In genomic region chr4:6546681-6547447, GRCh38 we compare ENCODE assay signal across 8 cellular contexts. TPM values are rescaled to one million over a fixed set of nuclear protein-coding genes. Genes with fewer than 3 reads are reported as not detected.
DNase-seq lines count a peak whose midpoint lies in the region; ATAC-seq, FAIRE-seq and TF ChIP-seq lines count a peak whose summit lies in the region.

No MANE protein-coding gene starts in this region.

- H3K4me3 ChIP-seq in AG04450 (ENCODE audit: low read depth, low read length) (no peak overlapping the region), WI38 (ENCODE audit: low read depth, low read length) (no peak overlapping the region), HepG2 (replicated peaks in 1 of 3; ENCODE audit: insufficient read depth in 1 of 3, low read depth in 2 of 3, low read length in 3 of 3) (no peak overlapping the region)

- TF ChIP-seq RAD21 in HepG2 (CRISPR knock-in tag; IDR thresholded peaks at IDR 0.05): peak; percentile 67

- TF ChIP-seq EP300 in HepG2 (IDR thresholded peaks at IDR 0.05; ENCODE audit: low read depth in 2 of 2, low read length in 2 of 2) (no peak), HepG2 (CRISPR knock-in tag; IDR thresholded peaks at IDR 0.05; ENCODE audit: borderline replicate concordance) (no peak; the same call in 1 of the 2 replicates)

- H3K4me1 ChIP-seq in HepG2 (ENCODE audit: insufficient read depth, low read length): no peaks in the 10 kb centered on the region

- no peaks in the 10 kb centered on the region; the same call in none of the 2 replicates for H3K9me3 ChIP-seq in AG04450 (ENCODE audit: control insufficient read depth, insufficient read depth, low read length)
- H3K9me3 ChIP-seq in HepG2 (ENCODE audit: low read length): peaks cover 5% of the 10 kb centered on the region; the same call in 1 of the 2 replicates

- peaks cover 98% of the 10 kb centered on the region for H3K27me3 Mint-ChIP-seq in central memory CD8-positive, alpha-beta T cell

- in situ Hi-C loops in HepG2 (cut with HindIII; ENCODE audit: extremely low pct_ligation_motif_present, low pct_unique_long_range_greater_than_20kb): loop anchor here (10.0 kb wide), 1 partner anchor 212 kb away; no protein-coding TSS in a partner anchor

- no peak overlapping the region for H3K27ac ChIP-seq in AG04450 (ENCODE audit: low read depth, low read length)
- no peak overlapping the region for H3K27ac ChIP-seq in HepG2 (ENCODE audit: extremely low read length, insufficient read depth, low read length)

- H3K4me1 Mint-ChIP-seq in central memory CD8-positive, alpha-beta T cell: peaks cover 8% of the 10 kb centered on the region

- H3K27ac Mint-ChIP-seq in central memory CD8-positive, alpha-beta T cell (ENCODE audit: low read depth): peak overlapping the region; percentile 26

- no peak for TF ChIP-seq POLR2A in HepG2 (IDR thresholded peaks at IDR 0.05; ENCODE audit: insufficient read depth in 1 of 2, low read depth in 2 of 2, low read length in 2 of 2)

- H3K4me3 Mint-ChIP-seq in central memory CD8-positive, alpha-beta T cell: no peak overlapping the region

- H3K9me3 Mint-ChIP-seq in central memory CD8-positive, alpha-beta T cell: peaks cover 4% of the 10 kb centered on the region

- H3K27me3 ChIP-seq in AG04450 (ENCODE audit: control insufficient read depth, insufficient read depth, low read length) (peaks cover 3% of the 10 kb centered on the region), HepG2 (ENCODE audit: control insufficient read depth in 1 of 2, insufficient read depth in 2 of 2, low read length in 2 of 2) (peaks cover 0 to 19% of the 10 kb centered on the region in 2 experiments; a peak in 3 of 5 replicates)

- ATAC-seq in GM18502 (IDR thresholded peaks at IDR 0.05; ENCODE audit: poor library complexity, unreplicated experiment) (peak; percentile 53), HepG2 (peak; percentile 77), GM19035 (IDR thresholded peaks at IDR 0.05; ENCODE audit: unreplicated experiment) (no peak)
- ATAC-seq in central memory CD8-positive, alpha-beta T cell (replicated peaks; ENCODE audit: extremely low read depth, poor library complexity, severe bottlenecking): peak; percentile 32

- POLR2A ChIA-PET in AG04450 (lab: Yijun Ruan, JAX) (no interaction called here), HepG2 (lab: Yijun Ruan, JAX) (no interaction called here)

- DNase-seq in AG04450 (ENCODE audit: low read depth, low spot score) (peak; percentile 33), NCI-H187 treated with DMSO at 0.1 percent for 48 hours (lab: John Stamatoyannopoulos, UW) (peak; percentile 33), HepG2 (ENCODE audit: low spot score) (peak; percentile 59)
- DNase-seq in central memory CD8-positive, alpha-beta T cell (ENCODE audit: low spot score in 2 of 2): peak; percentile 27 to 35
- DNase-seq in stimulated activated CD8-positive, alpha-beta memory T cell treated with anti-CD3 and anti-CD28 coated beads, Interleukin-15, amount 100 ng/mL, for 1 hour (ENCODE audit: low read depth): peak; percentile 13

- CTCF ChIA-PET in AG04450 (lab: Charles Lee): interaction anchor here (0.7 to 4.3 kb wide), 18 partner anchors 13 to 302 kb away, joined by 3 to 49 read pairs (median 4); partner anchors contain the start of gene MAN2B2
- CTCF ChIA-PET in HepG2 (lab: Yijun Ruan, JAX; ENCODE audit: low intra/inter-chr PET ratio, low total read pairs): interaction anchor here (1.0 to 1.4 kb wide), 2 partner anchors 153 to 203 kb away, joined by 3 to 5 read pairs; no protein-coding TSS in a partner anchor

- no peak overlapping the region for H3K9ac ChIP-seq in HepG2 (ENCODE audit: insufficient read depth, low read depth, low read length)

- FAIRE-seq in HepG2 (lab: Jason Lieb, UNC): peak; percentile 49

- peaks cover 5% of the 10 kb centered on the region for H3K36me3 Mint-ChIP-seq in central memory CD8-positive, alpha-beta T cell (ENCODE audit: insufficient read depth)

- no peak overlapping the region for H2AFZ ChIP-seq in HepG2 (ENCODE audit: low read length)

- no peaks in the 10 kb centered on the region for H3K79me2 ChIP-seq in HepG2 (ENCODE audit: insufficient read depth, low read length)

- no peak overlapping the region for H3K4me2 ChIP-seq in HepG2 (ENCODE audit: low read depth, low read length)

- intact Hi-C loops in HepG2 (cut with micrococcal nuclease; ENCODE audit: unreplicated experiment): loop anchor here (5.0 to 10.0 kb wide), 3 partner anchors 75 to 292 kb away; partner anchors contain the start of gene PPP2R2C

- H4K20me1 ChIP-seq in HepG2 (ENCODE audit: insufficient read depth, low read length): 0 out of 2 replicates have a peak, but pooled peaks cover 3% of the 10 kb centered on the region

- TF ChIP-seq CTCF in AG04450 (IDR thresholded peaks at IDR 0.05; ENCODE audit: low read depth, low read length) (peak; percentile 94), WI38 (IDR thresholded peaks at IDR 0.05; ENCODE audit: low read depth, low read length) (peak; percentile 91), HepG2 (CRISPR knock-in tag; IDR thresholded peaks at IDR 0.05) (peak; percentile 90)

- BruUV-seq in HepG2 (replicated peaks; lab: Mats Ljungman, UMichigan): no TSS peak

- H3K36me3 ChIP-seq in HepG2 (replicated peaks in 1 of 2; ENCODE audit: control insufficient read depth in 1 of 2, insufficient read depth in 2 of 2, low read length in 2 of 2): no peaks in the 10 kb centered on the region

- WGBS in HepG2 (ENCODE audit: low lambda C conversion rate): 8% methylated on average over 19 of the region's 19 CpGs

TF ChIP-seq in HepG2, 621 proteins besides CTCF, POLR2A, EP300 and RAD21 (continues in another document):
- peak; percentile 70; the same call in 1 of the 2 replicates for TF ChIP-seq HMG20B (CRISPR knock-in tag; conservative IDR thresholded peaks at IDR 0.05)
- peak; percentile 42; the same call in 1 of the 2 replicates for TF ChIP-seq ZNF281 (CRISPR knock-in tag; IDR thresholded peaks at IDR 0.05; ENCODE audit: borderline replicate concordance)
- no peak for TF ChIP-seq SKI (IDR thresholded peaks at IDR 0.05; ENCODE audit: partially characterized antibody)
- no peak; the same call in 1 of the 2 replicates for TF ChIP-seq HMG20A (CRISPR knock-in tag; IDR thresholded peaks at IDR 0.05; ENCODE audit: borderline replicate concordance)

RNA-seq across cellular contexts. Expression of gene MAN2B2, which starts 28.1 kb away (rescaled TPM):
- polyA plus RNA-seq in AG04450 (2011; rRNA removed) (22.8 and 28.1 TPM in 2 replicates), HepG2 (2011; rRNA removed) (4.8 and 6.4 TPM in 2 replicates)
- polyA minus RNA-seq in AG04450 (2011; rRNA and poly(A)+ RNA removed): 20.2 and 26.4 TPM in 2 replicates
- total RNA-seq in HepG2 (2016; rRNA removed; fragmentation: Illumina TruSeq; extraction: Trizol): 2.8 and 5.4 TPM in 2 replicates
- total RNA-seq in HepG2 (2016; cell fraction: cytosol; rRNA removed; fragmentation: Illumina TruSeq; extraction: Trizol; ENCODE audit: low read depth): 0.62 and 0.71 TPM in 2 replicates
- 2.0 and 5.4 TPM in 2 replicates for total RNA-seq in HepG2 (2016; cell fraction: insoluble cytoplasmic fraction; rRNA removed; fragmentation: Illumina TruSeq; extraction: Trizol)
- 1.1 and 1.2 TPM in 2 replicates for total RNA-seq in HepG2 (2016; cell fraction: membrane; rRNA removed; fragmentation: Illumina TruSeq; extraction: Trizol)
- total RNA-seq in HepG2 (2016; cell fraction: nucleus; rRNA removed; fragmentation: Illumina TruSeq; extraction: Trizol): 6.3 and 8.0 TPM in 2 replicates
- 4.7 and 6.1 TPM in 2 replicates for polyA plus RNA-seq in HepG2 (2011; cell fraction: cytosol; rRNA removed)
- polyA plus RNA-seq in HepG2 (2011; cell fraction: nucleus; rRNA removed): 14.1 and 16.0 TPM in 2 replicates
- 4.4 and 4.5 TPM in 2 replicates for polyA plus RNA-seq in HepG2 (2012)
- 0.44 TPM in 2 replicates for polyA plus RNA-seq in HepG2 (2016; cell fraction: cytosol; fragmentation: Illumina TruSeq; extraction: Trizol; ENCODE audit: low read depth)
- polyA plus RNA-seq in HepG2 (2016; cell fraction: insoluble cytoplasmic fraction; fragmentation: Illumina TruSeq; extraction: Trizol; ENCODE audit: low read depth): 2.4 and 3.0 TPM in 2 replicates
- 0.70 and 0.92 TPM in 2 replicates for polyA plus RNA-seq in HepG2 (2016; cell fraction: membrane; fragmentation: Illumina TruSeq; extraction: Trizol; ENCODE audit: low read depth)
- 14.4 and 14.5 TPM in 2 replicates for polyA plus RNA-seq in HepG2 (2016; cell fraction: nucleus; fragmentation: Illumina TruSeq; extraction: Trizol; ENCODE audit: insufficient read depth, low read depth)
- 9.0 and 18.8 TPM in 2 replicates for polyA minus RNA-seq in HepG2 (2011; rRNA and poly(A)+ RNA removed; ENCODE audit: low replicate concordance)
- 7.6 and 8.0 TPM in 2 replicates for polyA minus RNA-seq in HepG2 (2011; cell fraction: cytosol; rRNA and poly(A)+ RNA removed)
- 5.0 and 6.2 TPM in 2 replicates for polyA minus RNA-seq in HepG2 (2011; cell fraction: nucleus; rRNA and poly(A)+ RNA removed)
